1 cellular context compared by ENCODE assay signal in genomic region chr11:112627588-112628045, GRCh38.
TF ChIP-seq lines count a peak whose summit lies in the region.

No MANE protein-coding gene starts in this region.

TF ChIP-seq in GM12878, 131 proteins besides CTCF, POLR2A, EP300 and RAD21 (continued from another document and continues in another):
- TF ChIP-seq, protein P1, sequence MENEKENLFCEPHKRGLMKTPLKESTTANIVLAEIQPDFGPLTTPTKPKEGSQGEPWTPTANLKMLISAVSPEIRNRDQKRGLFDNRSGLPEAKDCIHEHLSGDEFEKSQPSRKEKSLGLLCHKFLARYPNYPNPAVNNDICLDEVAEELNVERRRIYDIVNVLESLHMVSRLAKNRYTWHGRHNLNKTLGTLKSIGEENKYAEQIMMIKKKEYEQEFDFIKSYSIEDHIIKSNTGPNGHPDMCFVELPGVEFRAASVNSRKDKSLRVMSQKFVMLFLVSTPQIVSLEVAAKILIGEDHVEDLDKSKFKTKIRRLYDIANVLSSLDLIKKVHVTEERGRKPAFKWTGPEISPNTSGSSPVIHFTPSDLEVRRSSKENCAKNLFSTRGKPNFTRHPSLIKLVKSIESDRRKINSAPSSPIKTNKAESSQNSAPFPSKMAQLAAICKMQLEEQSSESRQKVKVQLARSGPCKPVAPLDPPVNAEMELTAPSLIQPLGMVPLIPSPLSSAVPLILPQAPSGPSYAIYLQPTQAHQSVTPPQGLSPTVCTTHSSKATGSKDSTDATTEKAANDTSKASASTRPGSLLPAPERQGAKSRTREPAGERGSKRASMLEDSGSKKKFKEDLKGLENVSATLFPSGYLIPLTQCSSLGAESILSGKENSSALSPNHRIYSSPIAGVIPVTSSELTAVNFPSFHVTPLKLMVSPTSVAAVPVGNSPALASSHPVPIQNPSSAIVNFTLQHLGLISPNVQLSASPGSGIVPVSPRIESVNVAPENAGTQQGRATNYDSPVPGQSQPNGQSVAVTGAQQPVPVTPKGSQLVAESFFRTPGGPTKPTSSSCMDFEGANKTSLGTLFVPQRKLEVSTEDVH (IDR thresholded peaks at IDR 0.05; ENCODE audit: low read depth, partially characterized antibody) = no peak
- TF ChIP-seq CEBPB (IDR thresholded peaks at IDR 0.05; ENCODE audit: borderline replicate concordance in 1 of 2, low read depth in 2 of 2, low read length in 2 of 2) (no peak), POLR2AphosphoS5 (IDR thresholded peaks at IDR 0.05; ENCODE audit: low read length) (peak; percentile 67; the same call in 1 of the 2 replicates), IRF3 (IDR thresholded peaks at IDR 0.05) (no peak), BHLHE40 (IDR thresholded peaks at IDR 0.05; ENCODE audit: borderline replicate concordance in 1 of 2, low read depth in 2 of 2, low read length in 1 of 2) (peak in 1 of 2 experiments; percentile 18; a peak in 1 of 4 replicates), ZNF207 (IDR thresholded peaks at IDR 0.05; ENCODE audit: borderline replicate concordance) (no peak), NFXL1 (IDR thresholded peaks at IDR 0.05; ENCODE audit: borderline replicate concordance) (no peak), JUND (IDR thresholded peaks at IDR 0.05; ENCODE audit: low read depth, low read length) (no peak), ATF7 (IDR thresholded peaks at IDR 0.05; ENCODE audit: low read depth) (peak; percentile 63; the same call in 1 of the 2 replicates), HCFC1 (IDR thresholded peaks at IDR 0.05; ENCODE audit: low read length) (no peak), ZNF687 (IDR thresholded peaks at IDR 0.05) (peak; percentile 62; the same call in 1 of the 2 replicates), BCL11A (IDR thresholded peaks at IDR 0.05; ENCODE audit: low read depth, low read length) (peak; percentile 52; the same call in 1 of the 2 replicates), CUX1 (IDR thresholded peaks at IDR 0.05; ENCODE audit: insufficient replicate concordance, low read depth, low read length) (no peak), CBFB (IDR thresholded peaks at IDR 0.05; ENCODE audit: low read depth) (peak; percentile 59), BACH1 (IDR thresholded peaks at IDR 0.05; ENCODE audit: borderline replicate concordance) (no peak), POLR2AphosphoS2 (IDR thresholded peaks at IDR 0.05; ENCODE audit: low read depth, low read length) (no peak), SRF (IDR thresholded peaks at IDR 0.05; ENCODE audit: low read depth in 2 of 2, low read length in 2 of 2) (no peak), ZNF384 (IDR thresholded peaks at IDR 0.05; ENCODE audit: borderline replicate concordance, low read depth, low read length) (no peak), KDM1A (IDR thresholded peaks at IDR 0.05; ENCODE audit: borderline replicate concordance) (no peak), NR2F1 (conservative IDR thresholded peaks at IDR 0.05) (peak; percentile 96), PAX5 (IDR thresholded peaks at IDR 0.05; ENCODE audit: borderline replicate concordance, low read depth, low read length) (peak; percentile 67; the same call in 1 of the 2 replicates), WRNIP1 (IDR thresholded peaks at IDR 0.05; ENCODE audit: borderline replicate concordance, low read depth, low read length) (no peak), MTA2 (IDR thresholded peaks at IDR 0.05; ENCODE audit: low read depth) (peak; percentile 75), TCF12 (IDR thresholded peaks at IDR 0.05; ENCODE audit: low read depth, low read length) (peak; percentile 94), STAT1 (conservative IDR thresholded peaks at IDR 0.05) (no peak), EED (IDR thresholded peaks at IDR 0.05; ENCODE audit: low read depth) (peak; percentile 80), TCF3 (IDR thresholded peaks at IDR 0.05; ENCODE audit: borderline replicate concordance, insufficient read depth, low read depth, low read length) (peak; percentile 87; the same call in 1 of the 2 replicates), RFX5 (IDR thresholded peaks at IDR 0.05; ENCODE audit: low read depth, low read length) (no peak), TBL1XR1 (IDR thresholded peaks at IDR 0.05; ENCODE audit: low read depth, low read length) (no peak), IKZF2 (IDR thresholded peaks at IDR 0.05) (peak; percentile 79 to 83; a peak in 3 of 4 replicates), MYB (IDR thresholded peaks at IDR 0.05; ENCODE audit: borderline replicate concordance, low read depth, low read length) (no peak), RBBP5 (conservative IDR thresholded peaks at IDR 0.05) (no peak), ZNF24 (IDR thresholded peaks at IDR 0.05) (no peak), SREBF1 (IDR thresholded peaks at IDR 0.05; ENCODE audit: low read length) (no peak), NBN (IDR thresholded peaks at IDR 0.05) (no peak), MTA3 (IDR thresholded peaks at IDR 0.05; ENCODE audit: borderline replicate concordance, low read length) (peak; percentile 68; the same call in 1 of the 2 replicates)
- TF ChIP-seq, protein P2, sequence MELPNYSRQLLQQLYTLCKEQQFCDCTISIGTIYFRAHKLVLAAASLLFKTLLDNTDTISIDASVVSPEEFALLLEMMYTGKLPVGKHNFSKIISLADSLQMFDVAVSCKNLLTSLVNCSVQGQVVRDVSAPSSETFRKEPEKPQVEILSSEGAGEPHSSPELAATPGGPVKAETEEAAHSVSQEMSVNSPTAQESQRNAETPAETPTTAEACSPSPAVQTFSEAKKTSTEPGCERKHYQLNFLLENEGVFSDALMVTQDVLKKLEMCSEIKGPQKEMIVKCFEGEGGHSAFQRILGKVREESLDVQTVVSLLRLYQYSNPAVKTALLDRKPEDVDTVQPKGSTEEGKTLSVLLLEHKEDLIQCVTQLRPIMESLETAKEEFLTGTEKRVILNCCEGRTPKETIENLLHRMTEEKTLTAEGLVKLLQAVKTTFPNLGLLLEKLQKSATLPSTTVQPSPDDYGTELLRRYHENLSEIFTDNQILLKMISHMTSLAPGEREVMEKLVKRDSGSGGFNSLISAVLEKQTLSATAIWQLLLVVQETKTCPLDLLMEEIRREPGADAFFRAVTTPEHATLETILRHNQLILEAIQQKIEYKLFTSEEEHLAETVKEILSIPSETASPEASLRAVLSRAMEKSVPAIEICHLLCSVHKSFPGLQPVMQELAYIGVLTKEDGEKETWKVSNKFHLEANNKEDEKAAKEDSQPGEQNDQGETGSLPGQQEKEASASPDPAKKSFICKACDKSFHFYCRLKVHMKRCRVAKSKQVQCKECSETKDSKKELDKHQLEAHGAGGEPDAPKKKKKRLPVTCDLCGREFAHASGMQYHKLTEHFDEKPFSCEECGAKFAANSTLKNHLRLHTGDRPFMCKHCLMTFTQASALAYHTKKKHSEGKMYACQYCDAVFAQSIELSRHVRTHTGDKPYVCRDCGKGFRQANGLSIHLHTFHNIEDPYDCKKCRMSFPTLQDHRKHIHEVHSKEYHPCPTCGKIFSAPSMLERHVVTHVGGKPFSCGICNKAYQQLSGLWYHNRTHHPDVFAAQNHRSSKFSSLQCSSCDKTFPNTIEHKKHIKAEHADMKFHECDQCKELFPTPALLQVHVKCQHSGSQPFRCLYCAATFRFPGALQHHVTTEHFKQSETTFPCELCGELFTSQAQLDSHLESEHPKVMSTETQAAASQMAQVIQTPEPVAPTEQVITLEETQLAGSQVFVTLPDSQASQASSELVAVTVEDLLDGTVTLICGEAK (IDR thresholded peaks at IDR 0.05; ENCODE audit: borderline replicate concordance) = no peak
- TF ChIP-seq, protein P3, sequence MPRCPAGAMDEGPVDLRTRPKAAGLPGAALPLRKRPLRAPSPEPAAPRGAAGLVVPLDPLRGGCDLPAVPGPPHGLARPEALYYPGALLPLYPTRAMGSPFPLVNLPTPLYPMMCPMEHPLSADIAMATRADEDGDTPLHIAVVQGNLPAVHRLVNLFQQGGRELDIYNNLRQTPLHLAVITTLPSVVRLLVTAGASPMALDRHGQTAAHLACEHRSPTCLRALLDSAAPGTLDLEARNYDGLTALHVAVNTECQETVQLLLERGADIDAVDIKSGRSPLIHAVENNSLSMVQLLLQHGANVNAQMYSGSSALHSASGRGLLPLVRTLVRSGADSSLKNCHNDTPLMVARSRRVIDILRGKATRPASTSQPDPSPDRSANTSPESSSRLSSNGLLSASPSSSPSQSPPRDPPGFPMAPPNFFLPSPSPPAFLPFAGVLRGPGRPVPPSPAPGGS (IDR thresholded peaks at IDR 0.05; ENCODE audit: borderline replicate concordance, insufficient read depth, low read depth, low read length, poor library complexity, severe bottlenecking) = peak; percentile 81
- TF ChIP-seq, protein P4, sequence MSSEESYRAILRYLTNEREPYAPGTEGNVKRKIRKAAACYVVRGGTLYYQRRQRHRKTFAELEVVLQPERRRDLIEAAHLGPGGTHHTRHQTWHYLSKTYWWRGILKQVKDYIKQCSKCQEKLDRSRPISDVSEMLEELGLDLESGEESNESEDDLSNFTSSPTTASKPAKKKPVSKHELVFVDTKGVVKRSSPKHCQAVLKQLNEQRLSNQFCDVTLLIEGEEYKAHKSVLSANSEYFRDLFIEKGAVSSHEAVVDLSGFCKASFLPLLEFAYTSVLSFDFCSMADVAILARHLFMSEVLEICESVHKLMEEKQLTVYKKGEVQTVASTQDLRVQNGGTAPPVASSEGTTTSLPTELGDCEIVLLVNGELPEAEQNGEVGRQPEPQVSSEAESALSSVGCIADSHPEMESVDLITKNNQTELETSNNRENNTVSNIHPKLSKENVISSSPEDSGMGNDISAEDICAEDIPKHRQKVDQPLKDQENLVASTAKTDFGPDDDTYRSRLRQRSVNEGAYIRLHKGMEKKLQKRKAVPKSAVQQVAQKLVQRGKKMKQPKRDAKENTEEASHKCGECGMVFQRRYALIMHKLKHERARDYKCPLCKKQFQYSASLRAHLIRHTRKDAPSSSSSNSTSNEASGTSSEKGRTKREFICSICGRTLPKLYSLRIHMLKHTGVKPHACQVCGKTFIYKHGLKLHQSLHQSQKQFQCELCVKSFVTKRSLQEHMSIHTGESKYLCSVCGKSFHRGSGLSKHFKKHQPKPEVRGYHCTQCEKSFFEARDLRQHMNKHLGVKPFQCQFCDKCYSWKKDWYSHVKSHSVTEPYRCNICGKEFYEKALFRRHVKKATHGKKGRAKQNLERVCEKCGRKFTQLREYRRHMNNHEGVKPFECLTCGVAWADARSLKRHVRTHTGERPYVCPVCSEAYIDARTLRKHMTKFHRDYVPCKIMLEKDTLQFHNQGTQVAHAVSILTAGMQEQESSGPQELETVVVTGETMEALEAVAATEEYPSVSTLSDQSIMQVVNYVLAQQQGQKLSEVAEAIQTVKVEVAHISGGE (CRISPR knock-in tag; IDR thresholded peaks at IDR 0.05) = no peak
